7 cellular contexts compared by ENCODE assay signal in genomic region chr19:12495002-12495802, GRCh38.
DNase-seq lines count a peak whose midpoint lies in the region; ATAC-seq and TF ChIP-seq lines count a peak whose summit lies in the region.

No MANE protein-coding gene starts in this region.

- H3K36me3 Mint-ChIP-seq in effector memory CD8-positive, alpha-beta T cell (ENCODE audit: insufficient read depth), result peaks cover 3% of the 10 kb centered on the region

- ATAC-seq in GM18505 (IDR thresholded peaks at IDR 0.05; ENCODE audit: unreplicated experiment) (peak; percentile 85), HG03280 (IDR thresholded peaks at IDR 0.05; ENCODE audit: unreplicated experiment) (peak; percentile 97)
- ATAC-seq in effector memory CD8-positive, alpha-beta T cell (replicated peaks), result peak; percentile 98

- H3K4me3 Mint-ChIP-seq in effector memory CD8-positive, alpha-beta T cell, result peak overlapping the region; percentile 83 to 85

- peak; percentile 91 for TF ChIP-seq POLR2A in GM18505 (IDR thresholded peaks at IDR 0.05; ENCODE audit: borderline replicate concordance, extremely low read depth, insufficient read depth, insufficient read length)

- no peaks in the 10 kb centered on the region for H3K9me3 Mint-ChIP-seq in effector memory CD8-positive, alpha-beta T cell

- H3K27me3 Mint-ChIP-seq in effector memory CD8-positive, alpha-beta T cell, result no peaks in the 10 kb centered on the region

- DNase-seq in NCI-H748 (lab: John Stamatoyannopoulos, UW; ENCODE audit: unreplicated experiment), result peak; percentile 94
- peak; percentile 77 to 86 (median 85) for DNase-seq in activated CD8-positive, alpha-beta memory T cell treated with anti-CD3 and anti-CD28 coated beads for 48 hours (ENCODE audit: low read depth in 2 of 3, low spot score in 2 of 3)
- peak; percentile 82 to 85 (median 83) for DNase-seq in effector memory CD8-positive, alpha-beta T cell
- DNase-seq in medulla oblongata (ENCODE audit: extremely low spot score), result peak; percentile 97
- DNase-seq in stimulated activated CD4-positive, alpha-beta T cell treated with anti-CD3 and anti-CD28 coated beads, TNF-alpha, amount 100 ng/mL, for 4 hours (ENCODE audit: low read depth in 3 of 3), result peak; percentile 83 to 91 (median 89)

- H3K27ac Mint-ChIP-seq in effector memory CD8-positive, alpha-beta T cell, result peak overlapping the region; percentile 36 to 67

- H3K4me1 Mint-ChIP-seq in effector memory CD8-positive, alpha-beta T cell (ENCODE audit: low read depth in 2 of 2), result peaks cover 7 to 14% of the 10 kb centered on the region in 2 donors

Comparison
In these comparisons a context has a peak if more than half of its experiments do, and no peak if none do; other contexts are left out.
1. Peak in every context shown above with its lines: DNase-seq and ATAC-seq.